Comparison of ENCODE assay signal across 25 cellular contexts in genomic region chr2:203774760-203775159, GRCh38.
"Had no signal": no experiment of that assay in that cellular context is flagged by ENCODE, and none has a peak within 500 bp of the region (broad histone marks: within the 10 kb centered on the region; RNA-seq: fewer than 3 reads in every experiment).

No MANE protein-coding gene starts in this region.

- H3K9me3 ChIP-seq: neutrophil, ovary, right lobe of liver, uterus had no signal

- H3K27me3 ChIP-seq: foreskin keratinocyte, heart left ventricle, neutrophil, ovary, right lobe of liver, uterus had no signal

- H3K4me3 ChIP-seq: heart left ventricle, left ventricle myocardium inferior, lung, ovary, right lobe of liver, skin epidermis, uterus had no signal

- ATAC-seq: activated CD4-positive, alpha-beta T cell treated with anti-CD3 and anti-CD28 coated beads for 36 hours; activated CD8-positive, alpha-beta memory T cell treated with anti-CD3 and anti-CD28 coated beads, Interleukin-2, amount 10 ng/mL, durations not matched to agents 7 days and 5 days; activated CD8-positive, alpha-beta T cell treated with anti-CD3 and anti-CD28 coated beads, Interleukin-2, amount 10 ng/mL, durations not matched to agents 7 days and 5 days; activated T-cell treated with anti-CD3 and anti-CD28 coated beads, Interleukin-2, amount 50 U/mL, for 72 hours; foreskin keratinocyte; heart left ventricle; right lobe of liver had no signal

- H3K36me3 ChIP-seq: heart left ventricle, left ventricle myocardium inferior, neutrophil, ovary, right lobe of liver, uterus had no signal

- H3K27ac ChIP-seq: foreskin keratinocyte, heart left ventricle, left ventricle myocardium inferior, neutrophil, ovary, right lobe of liver, skin epidermis, uterus had no signal

- H3K4me1 ChIP-seq: foreskin keratinocyte, heart left ventricle, left ventricle myocardium inferior, right lobe of liver, uterus had no signal

- DNase-seq: activated B cell treated with CpG ODN at 0.5 μM for 24 hours; activated CD4-positive, alpha-beta T cell treated with anti-CD3 and anti-CD28 coated beads for 36 hours; activated CD8-positive, alpha-beta memory T cell treated with anti-CD3 and anti-CD28 coated beads, Interleukin-2, amount 10 ng/mL, durations not matched to agents 7 days and 5 days; activated CD8-positive, alpha-beta T cell treated with anti-CD3 and anti-CD28 coated beads, Interleukin-2, amount 10 ng/mL, durations not matched to agents 7 days and 5 days; activated naive CD4-positive, alpha-beta T cell; activated T-cell treated with anti-CD3 and anti-CD28 coated beads for 4 hours; activated T-cell treated with anti-CD3 and anti-CD28 coated beads, Interleukin-2, amount 50 U/mL, for 72 hours; anterior cingulate cortex; dermis blood vessel endothelial cell; effector CD8-positive, alpha-beta T cell; foreskin keratinocyte; heart left ventricle; kidney glomerular epithelial cell; left ventricle myocardium inferior; naive B cell; nephron progenitor cell; ovary; right lobe of liver; stimulated activated CD4-positive, alpha-beta T cell treated with anti-CD3 and anti-CD28 coated beads, Interleukin-4, amount 100 ng/mL, for 24 hours; stimulated activated naive CD8-positive, alpha-beta T cell treated with anti-CD3 and anti-CD28 coated beads, Interleukin-15, amount 100 ng/mL, for 72 hours; substantia nigra; uterus had no signal
